Comparison of ENCODE assay signal across 23 cellular contexts in genomic region chr2:20940481-20940795, GRCh38.
"Had no signal": no experiment of that assay in that cellular context is flagged by ENCODE, and none has a peak within 500 bp of the region (broad histone marks: within the 10 kb centered on the region; RNA-seq: fewer than 3 reads in every experiment).

No MANE protein-coding gene starts in this region.

- H3K4me3 ChIP-seq: hepatocyte, left ventricle myocardium inferior, lung, pancreas, psoas muscle, right atrium auricular region, spleen, tibial nerve, uterus had no signal

- DNase-seq: islet precursor cell; left ventricle myocardium inferior; mesendoderm; naive thymus-derived CD4-positive, alpha-beta T cell; nucleus accumbens; pancreas; posterior cingulate gyrus; psoas muscle; small intestine; spleen; stimulated activated CD4-positive, alpha-beta T cell treated with anti-CD3 and anti-CD28 coated beads, Interleukin-4, amount 100 ng/mL, for 4 hours; stimulated activated CD8-positive, alpha-beta memory T cell treated with anti-CD3 and anti-CD28 coated beads, Interleukin-4, amount 100 ng/mL, for 48 hours; stimulated activated naive CD4-positive, alpha-beta T cell treated with Interleukin-2 at 50 U/mL for 16 hours; stimulated activated naive CD8-positive, alpha-beta T cell treated with anti-CD3 and anti-CD28 coated beads, Interleukin-15, amount 100 ng/mL, for 72 hours; substantia nigra had no signal

- H3K27ac ChIP-seq: hepatocyte, left ventricle myocardium inferior, pancreas, psoas muscle, right atrium auricular region, spleen, tibial nerve, uterus had no signal

- H3K9me3 ChIP-seq: left ventricle myocardium inferior, pancreas, psoas muscle, right atrium auricular region, spleen, tibial nerve, uterus had no signal

- ATAC-seq: naive thymus-derived CD4-positive, alpha-beta T cell; natural killer cell treated with Interleukin-12 subunit alpha and Interleukin-12 subunit beta and Interleukin-15 and Interleukin-18, amount 100 ng/mL, for 72 hours; pancreas; psoas muscle; sciatic nerve; stimulated activated memory B cell treated with anti-CD40 and anti-IgM and Interleukin-4, amounts not matched to agents 10 μg/mL and 1 μg/mL and 100 μg/mL, for 72 hours; stimulated activated naive CD8-positive, alpha-beta T cell treated with anti-CD3 and anti-CD28 coated beads, Interleukin-15, amount 100 ng/mL, for 72 hours had no signal

- H3K36me3 ChIP-seq: left ventricle myocardium inferior, pancreas, right atrium auricular region, spleen, tibial nerve, uterus had no signal

- H3K27me3 ChIP-seq: hepatocyte, pancreas, right atrium auricular region, tibial nerve, uterus had no signal

- H3K4me1 ChIP-seq: left ventricle myocardium inferior, pancreas, psoas muscle, right atrium auricular region, spleen had no signal
